In the genomic region with DNA sequence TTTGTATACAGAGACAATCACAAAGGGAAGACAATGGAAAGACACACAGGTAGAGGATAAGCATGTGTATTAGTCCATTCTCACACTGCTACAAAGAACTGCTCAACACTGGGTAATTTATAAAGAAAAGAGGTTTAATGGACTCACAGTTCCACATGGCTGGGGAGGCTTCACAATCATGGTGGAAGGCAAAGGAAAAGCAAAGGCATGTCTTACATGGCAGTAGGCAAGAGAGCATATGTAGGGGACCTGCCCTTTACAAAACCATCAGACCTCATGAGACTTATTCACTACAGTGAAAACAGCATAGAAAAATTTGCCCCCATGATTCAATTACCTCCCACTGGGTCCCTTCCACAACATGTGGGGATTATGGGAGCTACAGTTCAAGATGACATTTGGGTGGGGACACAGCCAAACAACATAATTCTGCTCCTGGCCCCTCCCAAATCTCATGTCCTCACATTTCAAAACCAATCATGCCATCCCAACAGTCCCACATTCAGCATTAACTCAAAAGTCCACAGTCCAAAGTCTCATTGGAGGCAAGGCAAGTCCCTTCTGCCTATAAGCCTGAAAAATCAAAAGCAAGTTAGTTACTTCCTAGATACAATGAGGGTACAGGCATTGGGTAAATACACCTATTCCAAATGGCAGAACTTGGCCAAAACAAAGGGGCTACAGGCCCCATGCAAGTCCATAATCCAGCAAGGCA, we compare ENCODE assay signal across 4 cellular contexts. TPM values are rescaled to one million over a fixed set of nuclear protein-coding genes. Genes with fewer than 3 reads are reported as not detected.
"Had no signal": no experiment of that assay in that cellular context is flagged by ENCODE, and none has a peak within 500 bp of the region (broad histone marks: within the 10 kb centered on the region; RNA-seq: fewer than 3 reads in every experiment).

No MANE protein-coding gene starts in this region.

RNA-seq across cellular contexts. Expression of gene CCDC89, which starts 14.9 kb away (rescaled TPM):
- total RNA-seq: MCF 10A, NCI-H460, RPMI7951 had no signal

RNA-seq across cellular contexts. Expression of gene DLG2, which starts 44.0 kb away (rescaled TPM):
- total RNA-seq: SK-MEL-5 had no signal
